ENCODE assay signal across 1 cellular context in the genomic region with DNA sequence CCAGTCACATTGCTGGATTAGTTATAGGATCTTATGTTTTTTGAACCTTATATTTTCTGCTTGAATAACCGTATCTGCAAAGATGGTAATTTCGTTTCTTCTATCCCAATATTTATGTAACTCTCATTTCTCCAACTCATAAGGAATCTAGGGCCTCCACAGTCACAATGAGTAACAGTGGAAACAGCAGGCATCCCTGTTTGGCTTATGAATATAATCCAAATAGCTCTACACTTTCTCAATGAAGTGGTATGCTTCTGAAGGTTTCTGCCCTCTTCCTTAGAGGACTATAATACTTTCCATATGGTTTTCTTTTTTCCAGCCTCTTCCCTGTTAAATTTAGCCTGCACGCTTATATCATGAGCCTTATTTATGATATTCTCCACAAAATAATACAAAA.
TF ChIP-seq lines count a peak whose summit lies in the region.

No MANE protein-coding gene starts in this region.

TF ChIP-seq in IMR-90, 13 proteins besides CTCF, POLR2A, EP300 and RAD21 (continued from another document):
- no peak for TF ChIP-seq RCOR1 (IDR thresholded peaks at IDR 0.05; ENCODE audit: insufficient replicate concordance, low read length)
- TF ChIP-seq SMC3 (IDR thresholded peaks at IDR 0.05; ENCODE audit: low read depth, low read length): no peak
- no peak for TF ChIP-seq CEBPB (IDR thresholded peaks at IDR 0.05; ENCODE audit: low read depth, low read length)
